In the genomic region with DNA sequence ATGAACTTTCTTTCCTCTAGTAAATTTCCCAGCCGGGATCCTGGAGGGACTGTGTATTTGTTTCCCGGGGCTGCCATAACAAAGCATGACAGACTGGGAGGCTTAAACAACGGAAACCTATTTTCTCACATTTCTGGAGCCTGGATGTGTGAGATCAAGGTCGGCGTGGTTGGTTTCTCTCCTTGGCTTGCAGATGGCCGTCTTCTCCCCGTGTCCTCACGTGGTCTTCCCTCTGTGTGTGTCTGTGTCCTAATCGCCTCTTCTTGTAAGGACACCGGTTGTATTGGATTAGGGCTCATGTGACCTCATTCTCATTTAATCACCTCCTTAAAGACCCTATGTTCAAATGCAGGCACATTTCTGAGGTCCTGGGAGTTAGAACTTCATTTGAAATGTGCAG, we compare ENCODE assay signal across 20 cellular contexts. TPM values are rescaled to one million over a fixed set of nuclear protein-coding genes. Genes with fewer than 3 reads are reported as not detected.
DNase-seq lines count a peak whose midpoint lies in the region; ATAC-seq and TF ChIP-seq lines count a peak whose summit lies in the region.
"Had no signal": no experiment of that assay in that cellular context is flagged by ENCODE, and none has a peak within 500 bp of the region (broad histone marks: within the 10 kb centered on the region; RNA-seq: fewer than 3 reads in every experiment).

No MANE protein-coding gene starts in this region.

- H3K4me1 ChIP-seq in GM23338 (ENCODE audit: insufficient read depth), result peaks cover 7% of the 10 kb centered on the region
- H3K4me1 ChIP-seq in endodermal cell (ENCODE audit: control insufficient read depth, insufficient read depth, low read length), result peaks cover 8% of the 10 kb centered on the region
- H3K4me1 ChIP-seq in colonic mucosa, result no peaks in the 10 kb centered on the region
- H3K4me1 ChIP-seq: BE2C had no signal

- H3K27me3 ChIP-seq in GM23338 (ENCODE audit: insufficient read depth) (no peaks in the 10 kb centered on the region), endodermal cell (ENCODE audit: control insufficient read depth, insufficient read depth, low read length, poor library complexity, severe bottlenecking) (no peaks in the 10 kb centered on the region), colonic mucosa (no peaks in the 10 kb centered on the region)
- H3K27me3 ChIP-seq: BE2C had no signal

- H3K4me3 Mint-ChIP-seq in GM23338 (no peak overlapping the region; the same call in 2 of the 3 replicates), endodermal cell (no peak overlapping the region)
- H3K4me3 Mint-ChIP-seq: CD4-positive, alpha-beta T cell had no signal

- H3K9me3 Mint-ChIP-seq in GM23338 (no peaks in the 10 kb centered on the region), endodermal cell (no peaks in the 10 kb centered on the region)
- H3K9me3 Mint-ChIP-seq: CD4-positive, alpha-beta T cell had no signal

- TF ChIP-seq CTCF in GM23338 (conservative IDR thresholded peaks at IDR 0.05; ENCODE audit: low read depth in 2 of 2) (no peak), endodermal cell (conservative IDR thresholded peaks at IDR 0.05) (no peak), colonic mucosa (IDR thresholded peaks at IDR 0.05) (no peak)

- H3K36me3 Mint-ChIP-seq in GM23338 (ENCODE audit: low read depth), result no peaks in the 10 kb centered on the region
- no peaks in the 10 kb centered on the region for H3K36me3 Mint-ChIP-seq in endodermal cell (ENCODE audit: low read depth)

- H3K79me2 ChIP-seq in GM23338 (replicated peaks; ENCODE audit: insufficient read depth), result no peaks in the 10 kb centered on the region

- H3K27ac Mint-ChIP-seq in GM23338, result no peak overlapping the region
- no peak overlapping the region for H3K27ac Mint-ChIP-seq in endodermal cell
- H3K27ac Mint-ChIP-seq: CD4-positive, alpha-beta T cell had no signal

- intact Hi-C loops in colonic mucosa (cut with DNase I), result no loop called here

- ATAC-seq in GM23338, result peak; percentile 23
- ATAC-seq: GM12878 had no signal

- no peak for DNase-seq in GM23338 (ENCODE audit: low spot score)
- DNase-seq in NCI-H82 treated with DMSO at 0.1 percent for 48 hours (lab: John Stamatoyannopoulos, UW; ENCODE audit: unreplicated experiment), result peak; percentile 89
- DNase-seq in endodermal cell, result peak; percentile 63
- peak; percentile 43 for DNase-seq in smooth muscle cell of the brain vasculature (ENCODE audit: low read depth, low spot score)
- no peak for DNase-seq in colonic mucosa
- DNase-seq in stimulated activated CD4-positive, alpha-beta T cell treated with anti-CD3 and anti-CD28 coated beads, Interleukin-2, amount 100 ng/mL, for 24 hours, result no peak
- DNase-seq in mesenteric fat pad (ENCODE audit: low spot score), result no peak
- DNase-seq: BE2C; Calu3; CD4-positive, alpha-beta T cell; GOT3; KBM-7; NCI-H1105; NCI-H1694; NCI-H510A; PC-9; SIG-M5 had no signal

- no peak overlapping the region for H3K9ac ChIP-seq in endodermal cell (ENCODE audit: extremely low read depth, low read length, poor library complexity, severe bottlenecking)
- no peak overlapping the region for H3K9ac ChIP-seq in colonic mucosa (ENCODE audit: low read depth in 2 of 2, low read length in 2 of 2)

- H3K27me3 Mint-ChIP-seq in GM23338 (ENCODE audit: insufficient read depth, low read depth, poor library complexity) (peaks cover 4% of the 10 kb centered on the region), endodermal cell (ENCODE audit: insufficient read depth) (no peaks in the 10 kb centered on the region)
- H3K27me3 Mint-ChIP-seq: CD4-positive, alpha-beta T cell had no signal

- H2AFZ ChIP-seq in GM23338, result peak overlapping the region; percentile 80
- H2AFZ ChIP-seq: PC-9 had no signal

- H3K4me3 ChIP-seq in GM23338 (no peak overlapping the region), endodermal cell (ENCODE audit: low read length) (no peak overlapping the region), colonic mucosa (no peak overlapping the region)
- H3K4me3 ChIP-seq: GM12878, PC-9 had no signal

- no peaks in the 10 kb centered on the region for H3K36me3 ChIP-seq in GM23338 (ENCODE audit: insufficient read depth)
- no peaks in the 10 kb centered on the region for H3K36me3 ChIP-seq in endodermal cell (ENCODE audit: control insufficient read depth, insufficient read depth, low read length)
- H3K36me3 ChIP-seq in colonic mucosa, result no peaks in the 10 kb centered on the region
- H3K36me3 ChIP-seq: BE2C had no signal

- 69 to 71% methylated on average over 10 of the region's 10 CpGs for WGBS in endodermal cell (ENCODE audit: insufficient coverage in 1 of 2, insufficient read length in 1 of 2), 2 experiments

- peaks cover 4% of the 10 kb centered on the region; the same call in 1 of the 2 replicates for H3K9me2 ChIP-seq in GM23338 (ENCODE audit: insufficient read depth)

- H4K20me1 ChIP-seq in GM23338 (replicated peaks; ENCODE audit: insufficient read depth), result no peaks in the 10 kb centered on the region

- H3K27ac ChIP-seq in GM23338 (ENCODE audit: low read depth) (no peak overlapping the region), endodermal cell (ENCODE audit: low read depth, low read length) (no peak overlapping the region), colonic mucosa (no peak overlapping the region)
- H3K27ac ChIP-seq: HL-60, PC-9, RWPE1 had no signal

- peaks cover 17% of the 10 kb centered on the region for H3K4me1 Mint-ChIP-seq in GM23338
- peaks cover 9% of the 10 kb centered on the region for H3K4me1 Mint-ChIP-seq in endodermal cell

- H3K4me2 ChIP-seq in GM23338, result 0 out of 2 replicates have a peak overlapping the region, but pooled peaks have one; percentile 23
- H3K4me2 ChIP-seq: PC-9 had no signal

- no peaks in the 10 kb centered on the region for H3K9me3 ChIP-seq in endodermal cell (ENCODE audit: control insufficient read depth, low read length)
- no peaks in the 10 kb centered on the region for H3K9me3 ChIP-seq in colonic mucosa
- H3K9me3 ChIP-seq: BE2C had no signal

- H3F3A ChIP-seq in GM23338 (replicated peaks; ENCODE audit: low read depth), result no peaks in the 10 kb centered on the region; the same call in 1 of the 2 replicates

RNA-seq across cellular contexts. Expression of gene USP10, which starts 22.0 kb away (rescaled TPM):
- 144 and 158 TPM in 2 replicates for total RNA-seq in GM23338 (2014; rRNA removed; shearing (Covaris generic))
- polyA plus RNA-seq in GM23338 (2016; fragmentation: Nextera tagmentation; extraction: Ambion mirVana), result 186 and 194 TPM in 2 replicates
- total RNA-seq in endodermal cell (100 to 1,000 TPM; 148 to 149 TPM), colonic mucosa (10 to 100 TPM; 70.0 to 88.2 TPM), mesenteric fat pad (86.0 TPM)
- 98.7 TPM for polyA plus RNA-seq in endodermal cell (2013, experiment 1 of 2)
- polyA plus RNA-seq in endodermal cell (2013, experiment 2 of 2), result 86.0 TPM

RNA-seq across cellular contexts. Expression of gene KLHL36, which starts 29.5 kb away (rescaled TPM):
- 54.6 and 70.4 TPM in 2 replicates for total RNA-seq in GM23338 (2014; rRNA removed; shearing (Covaris generic))
- polyA plus RNA-seq in GM23338 (2016; fragmentation: Nextera tagmentation; extraction: Ambion mirVana), result 13.4 and 15.5 TPM in 2 replicates
- total RNA-seq in endodermal cell (10 to 100 TPM; 44.2 to 59.2 TPM), colonic mucosa (10 to 100 TPM; 49.7 to 62.7 TPM), mesenteric fat pad (55.4 TPM)
- polyA plus RNA-seq in endodermal cell (2013, experiment 1 of 2), result 20.7 TPM
- polyA plus RNA-seq in endodermal cell (2013, experiment 2 of 2), result 21.3 TPM

RNA-seq across cellular contexts. Expression of gene COTL1, which starts 60.0 kb away (rescaled TPM):
- total RNA-seq in GM23338 (2014; rRNA removed; shearing (Covaris generic)), result 111 and 117 TPM in 2 replicates
- polyA plus RNA-seq in GM23338 (2016; fragmentation: Nextera tagmentation; extraction: Ambion mirVana), result 165 and 166 TPM in 2 replicates
- 10 to 100 TPM; 33.4 to 34.9 TPM for total RNA-seq in endodermal cell
- 191 TPM for polyA plus RNA-seq in endodermal cell (2013, experiment 1 of 2)
- 190 TPM for polyA plus RNA-seq in endodermal cell (2013, experiment 2 of 2)
- total RNA-seq in colonic mucosa, result 100 to 1,000 TPM in 1 of 2 donors, 10 to 100 TPM in 1; 79.1 to 138 TPM
- 164 TPM for total RNA-seq in mesenteric fat pad

Comparison
In these comparisons a context has a peak if more than half of its experiments do, and no peak if none do; other contexts are left out.
1. DNase-seq: peak in NCI-H82 treated with DMSO at 0.1 percent for 48 hours (single experiment), endodermal cell (single experiment) and smooth muscle cell of the brain vasculature (single experiment); none in GM23338 (single experiment), colonic mucosa (single experiment), stimulated activated CD4-positive, alpha-beta T cell treated with anti-CD3 and anti-CD28 coated beads, Interleukin-2, amount 100 ng/mL, for 24 hours (0 of 2) and mesenteric fat pad (single experiment).